8 cellular contexts compared by ENCODE assay signal in genomic region chr14:66403183-66403582, GRCh38.
DNase-seq lines count a peak whose midpoint lies in the region; ATAC-seq and TF ChIP-seq lines count a peak whose summit lies in the region.

No MANE protein-coding gene starts in this region.

- TF ChIP-seq CTCF in BE2C (IDR thresholded peaks at IDR 0.05; ENCODE audit: low read depth, low read length) (peak; percentile 62), neural progenitor cell (IDR thresholded peaks at IDR 0.05) (peak; percentile 38), thyroid gland (IDR thresholded peaks at IDR 0.05) (peak in 3 of 6 experiments; percentile 25 to 46 (median 35))

- H3K4me3 ChIP-seq in BE2C (ENCODE audit: low read depth, low read length) (no peak overlapping the region), neural progenitor cell (no peak overlapping the region), thyroid gland (replicated peaks in 1 of 3) (no peak overlapping the region)

- H3K9me3 Mint-ChIP-seq in neural progenitor cell, result no peaks in the 10 kb centered on the region

- ATAC-seq in GM18909 (IDR thresholded peaks at IDR 0.05; ENCODE audit: poor library complexity, unreplicated experiment) (peak; percentile 62), GM21825 (IDR thresholded peaks at IDR 0.05; ENCODE audit: unreplicated experiment) (no peak), GM21360 (IDR thresholded peaks at IDR 0.05; ENCODE audit: unreplicated experiment) (no peak)

- H3K4me3 Mint-ChIP-seq in neural progenitor cell, result no peak overlapping the region

- WGBS in thyroid gland, 2 donors, result 24 to 33% methylated on average over 5 of the region's 5 CpGs

- H3K27me3 Mint-ChIP-seq in neural progenitor cell (ENCODE audit: insufficient read depth, low read depth), result peaks cover 2% of the 10 kb centered on the region

- no peaks in the 10 kb centered on the region; the same call in 1 of the 2 replicates for H3K9me3 ChIP-seq in BE2C
- H3K9me3 ChIP-seq in neural progenitor cell (ENCODE audit: low read depth), result no peaks in the 10 kb centered on the region
- H3K9me3 ChIP-seq in thyroid gland, result no peaks in the 10 kb centered on the region

- H3K36me3 Mint-ChIP-seq in neural progenitor cell, result no peaks in the 10 kb centered on the region

- H3K4me2 ChIP-seq in neural progenitor cell, result no peak overlapping the region

- H3K4me1 Mint-ChIP-seq in neural progenitor cell, result peaks cover 21% of the 10 kb centered on the region

- DNase-seq in BE2C, result no peak
- DNase-seq in NCI-H2227 treated with DMSO at 0.1 percent for 48 hours (lab: John Stamatoyannopoulos, UW), result peak; percentile 55
- DNase-seq in cerebellar cortex (ENCODE audit: low spot score), result peak; percentile 50
- peak; percentile 13 for DNase-seq in neural progenitor cell (ENCODE audit: low spot score)
- DNase-seq in thyroid gland, result no peak

- no peak overlapping the region for H3K27ac Mint-ChIP-seq in neural progenitor cell

- H2AFZ ChIP-seq in neural progenitor cell (replicated peaks), result peak overlapping the region; percentile 45

- H3K4me1 ChIP-seq in BE2C (peaks cover 2% of the 10 kb centered on the region; the same call in 1 of the 2 replicates), neural progenitor cell (peaks cover 6% of the 10 kb centered on the region), thyroid gland (no peaks in the 10 kb centered on the region)

- H3K27ac ChIP-seq in neural progenitor cell (no peak overlapping the region), thyroid gland (no peak overlapping the region)

- no peaks in the 10 kb centered on the region for H3K36me3 ChIP-seq in BE2C
- H3K36me3 ChIP-seq in neural progenitor cell, result no peaks in the 10 kb centered on the region
- H3K36me3 ChIP-seq in thyroid gland, result no peaks in the 10 kb centered on the region

- no peaks in the 10 kb centered on the region for H3F3A ChIP-seq in neural progenitor cell (ENCODE audit: low read depth)

- no peaks in the 10 kb centered on the region for H3K79me2 ChIP-seq in neural progenitor cell (ENCODE audit: low read depth)

- no peak for TF ChIP-seq POLR2A in thyroid gland (IDR thresholded peaks at IDR 0.05)

- intact Hi-C loops in thyroid gland (cut with DNase I), result no loop called here

- no peaks in the 10 kb centered on the region for H4K20me1 ChIP-seq in neural progenitor cell (ENCODE audit: low read depth)

- no peak overlapping the region for H3K9ac ChIP-seq in neural progenitor cell

- H3K27me3 ChIP-seq in BE2C (no peaks in the 10 kb centered on the region), neural progenitor cell (no peaks in the 10 kb centered on the region), thyroid gland (no peaks in the 10 kb centered on the region)

Comparison
In these comparisons a context has a peak if more than half of its experiments do, and no peak if none do; other contexts are left out.
1. DNase-seq: peak in NCI-H2227 treated with DMSO at 0.1 percent for 48 hours (single experiment), cerebellar cortex (single experiment) and neural progenitor cell (single experiment); none in BE2C (single experiment) and thyroid gland (0 of 2).